ENCODE assay signal across 8 cellular contexts in genomic region chr12:104219908-104220404, GRCh38. TPM values are rescaled to one million over a fixed set of nuclear protein-coding genes. Genes with fewer than 3 reads are reported as not detected.
A peak's percentile ranks its signal among the peaks of the same experiment; 100 is the strongest.
DNase-seq lines count a peak whose midpoint lies in the region; ATAC-seq and TF ChIP-seq lines count a peak whose summit lies in the region.

No MANE protein-coding gene starts in this region.

- H3K4me3 ChIP-seq in Peyer's patch, result no peak overlapping the region

- peaks cover 2 to 6% of the 10 kb centered on the region in 2 donors for H3K36me3 Mint-ChIP-seq in activated T-cell treated with anti-CD3 and anti-CD28 coated beads, Interleukin-2, amount 50 U/mL, for 72 hours (ENCODE audit: insufficient read depth in 2 of 2)

- H3K4me3 Mint-ChIP-seq in activated T-cell treated with anti-CD3 and anti-CD28 coated beads, Interleukin-2, amount 50 U/mL, for 72 hours, result peak overlapping the region; percentile 48 to 81

- no peaks in the 10 kb centered on the region for H3K27me3 ChIP-seq in Peyer's patch

- TF ChIP-seq CTCF in Peyer's patch (IDR thresholded peaks at IDR 0.05), result no peak

- ATAC-seq in activated T-cell treated with anti-CD3 and anti-CD28 coated beads, Interleukin-2, amount 50 U/mL, for 72 hours (replicated peaks in 1 of 2), result peak; percentile 84 to 88
- no peak for ATAC-seq in left lobe of liver

- H3K9me3 Mint-ChIP-seq in activated T-cell treated with anti-CD3 and anti-CD28 coated beads, Interleukin-2, amount 50 U/mL, for 72 hours, result peaks cover 2 to 6% of the 10 kb centered on the region in 2 donors

- DNase-seq in HCEC 1CT (peak; percentile 79), Peyer's patch (peak in 1 of 3 donors; percentile 73), foreskin melanocyte (peak; percentile 70), NCI-H526 (lab: John Stamatoyannopoulos, UW) (no peak), midbrain (lab: John Stamatoyannopoulos, UW) (no peak), left lobe of liver (ENCODE audit: low spot score) (no peak)
- peak; percentile 71 to 83 for DNase-seq in activated T-cell treated with anti-CD3 and anti-CD28 coated beads, Interleukin-2, amount 50 U/mL, for 72 hours
- DNase-seq in stimulated activated CD4-positive, alpha-beta T cell treated with anti-CD3 and anti-CD28 coated beads, Interleukin-12 subunit alpha, Interleukin-12 subunit beta, amount 100 ng/mL, for 48 hours (ENCODE audit: low read depth in 2 of 3, low spot score in 1 of 3), result peak; percentile 41 to 60 (median 58)

- no peaks in the 10 kb centered on the region for H3K9me3 ChIP-seq in Peyer's patch

- H3K4me1 Mint-ChIP-seq in activated T-cell treated with anti-CD3 and anti-CD28 coated beads, Interleukin-2, amount 50 U/mL, for 72 hours (ENCODE audit: low read depth), result peaks cover 75% of the 10 kb centered on the region

- peak overlapping the region in 3 of 4 donors; percentile 58 to 78 (median 73) for H3K27ac ChIP-seq in Peyer's patch

- peaks cover 0 to 16% (median 0%) of the 10 kb centered on the region in 4 donors for H3K4me1 ChIP-seq in Peyer's patch

- peak overlapping the region; percentile 89 for H3K27ac Mint-ChIP-seq in activated T-cell treated with anti-CD3 and anti-CD28 coated beads, Interleukin-2, amount 50 U/mL, for 72 hours

- H3K27me3 Mint-ChIP-seq in activated T-cell treated with anti-CD3 and anti-CD28 coated beads, Interleukin-2, amount 50 U/mL, for 72 hours (ENCODE audit: low read depth), result peaks cover 23% of the 10 kb centered on the region

- TF ChIP-seq POLR2A in Peyer's patch (IDR thresholded peaks at IDR 0.05), result no peak

- no peaks in the 10 kb centered on the region for H3K36me3 ChIP-seq in Peyer's patch

RNA-seq across cellular contexts. Expression of gene TXNRD1, which starts 4.4 kb away (rescaled TPM):
- total RNA-seq in Peyer's patch (100 to 1,000 TPM in 3 of 4 donors, 10 to 100 TPM in 1; 94.1 to 240 (median 128) TPM), left lobe of liver (49.8 TPM)
- 10 to 100 TPM; 83.8 to 89.4 TPM for total RNA-seq in activated T-cell treated with anti-CD3 and anti-CD28 coated beads, Interleukin-2, amount 50 U/mL, for 72 hours

Comparison
In these comparisons a context has a peak if more than half of its experiments do, and no peak if none do; other contexts are left out.
1. DNase-seq: peak in HCEC 1CT (single experiment), activated T-cell treated with anti-CD3 and anti-CD28 coated beads, Interleukin-2, amount 50 U/mL, for 72 hours (2 of 2), foreskin melanocyte (single experiment) and stimulated activated CD4-positive, alpha-beta T cell treated with anti-CD3 and anti-CD28 coated beads, Interleukin-12 subunit alpha, Interleukin-12 subunit beta, amount 100 ng/mL, for 48 hours (3 of 3); none in NCI-H526 (0 of 2), midbrain (single experiment) and left lobe of liver (single experiment).